1 cellular context compared by ENCODE assay signal in the genomic region with DNA sequence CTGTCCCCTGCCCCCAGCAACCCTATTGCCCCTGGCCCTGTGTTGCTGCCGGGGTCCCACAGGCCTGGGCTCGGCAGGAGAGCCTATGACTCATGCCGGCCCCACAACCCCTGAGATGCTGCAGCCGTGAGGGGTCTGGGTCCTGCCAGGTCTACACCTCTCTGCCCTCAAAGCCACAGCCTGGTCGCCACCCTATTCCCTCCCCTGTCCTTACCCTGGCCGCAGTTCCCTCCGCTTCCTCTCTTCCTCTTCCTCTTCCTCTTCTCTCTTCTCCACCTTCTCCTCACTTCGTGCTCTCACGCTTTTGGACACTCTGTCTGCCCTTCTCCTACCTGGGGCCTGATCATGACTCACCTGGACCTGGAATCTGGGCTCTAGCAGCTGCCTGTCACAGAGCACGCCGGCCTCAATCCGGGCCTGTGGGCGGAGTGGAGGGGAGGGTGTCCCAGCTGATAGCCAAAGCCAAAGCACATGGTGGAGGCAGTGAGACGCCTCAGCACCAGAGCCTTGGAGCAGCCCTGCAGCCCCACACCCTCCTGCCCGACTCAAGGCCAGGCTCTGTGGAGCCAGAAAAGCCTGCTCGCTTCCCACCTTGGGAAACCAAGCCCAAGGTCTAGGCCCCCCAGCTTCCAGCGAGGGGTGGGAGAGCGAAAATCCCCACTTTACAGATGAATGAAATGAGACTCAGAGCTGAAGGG.
TF ChIP-seq lines count a peak whose summit lies in the region.

No MANE protein-coding gene starts in this region.

TF ChIP-seq in HCT116, 20 proteins besides CTCF, POLR2A, EP300 and RAD21 (continued from another document):
- TF ChIP-seq, protein P1, sequence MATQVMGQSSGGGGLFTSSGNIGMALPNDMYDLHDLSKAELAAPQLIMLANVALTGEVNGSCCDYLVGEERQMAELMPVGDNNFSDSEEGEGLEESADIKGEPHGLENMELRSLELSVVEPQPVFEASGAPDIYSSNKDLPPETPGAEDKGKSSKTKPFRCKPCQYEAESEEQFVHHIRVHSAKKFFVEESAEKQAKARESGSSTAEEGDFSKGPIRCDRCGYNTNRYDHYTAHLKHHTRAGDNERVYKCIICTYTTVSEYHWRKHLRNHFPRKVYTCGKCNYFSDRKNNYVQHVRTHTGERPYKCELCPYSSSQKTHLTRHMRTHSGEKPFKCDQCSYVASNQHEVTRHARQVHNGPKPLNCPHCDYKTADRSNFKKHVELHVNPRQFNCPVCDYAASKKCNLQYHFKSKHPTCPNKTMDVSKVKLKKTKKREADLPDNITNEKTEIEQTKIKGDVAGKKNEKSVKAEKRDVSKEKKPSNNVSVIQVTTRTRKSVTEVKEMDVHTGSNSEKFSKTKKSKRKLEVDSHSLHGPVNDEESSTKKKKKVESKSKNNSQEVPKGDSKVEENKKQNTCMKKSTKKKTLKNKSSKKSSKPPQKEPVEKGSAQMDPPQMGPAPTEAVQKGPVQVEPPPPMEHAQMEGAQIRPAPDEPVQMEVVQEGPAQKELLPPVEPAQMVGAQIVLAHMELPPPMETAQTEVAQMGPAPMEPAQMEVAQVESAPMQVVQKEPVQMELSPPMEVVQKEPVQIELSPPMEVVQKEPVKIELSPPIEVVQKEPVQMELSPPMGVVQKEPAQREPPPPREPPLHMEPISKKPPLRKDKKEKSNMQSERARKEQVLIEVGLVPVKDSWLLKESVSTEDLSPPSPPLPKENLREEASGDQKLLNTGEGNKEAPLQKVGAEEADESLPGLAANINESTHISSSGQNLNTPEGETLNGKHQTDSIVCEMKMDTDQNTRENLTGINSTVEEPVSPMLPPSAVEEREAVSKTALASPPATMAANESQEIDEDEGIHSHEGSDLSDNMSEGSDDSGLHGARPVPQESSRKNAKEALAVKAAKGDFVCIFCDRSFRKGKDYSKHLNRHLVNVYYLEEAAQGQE (IDR thresholded peaks at IDR 0.05; ENCODE audit: low read depth), result no peak
- TF ChIP-seq ELF1 (IDR thresholded peaks at IDR 0.05; ENCODE audit: borderline replicate concordance, low read depth), result no peak
- no peak for TF ChIP-seq ZFX (IDR thresholded peaks at IDR 0.05)
- no peak for TF ChIP-seq FOSL1 (IDR thresholded peaks at IDR 0.05; ENCODE audit: low read depth)
- TF ChIP-seq CEBPB (IDR thresholded peaks at IDR 0.05; ENCODE audit: low read depth), result no peak
- TF ChIP-seq ZNF274 (IDR thresholded peaks at IDR 0.05; ENCODE audit: low read depth, low read length), result no peak
- no peak for TF ChIP-seq POLR2AphosphoS5 (IDR thresholded peaks at IDR 0.05; ENCODE audit: low read depth, low read length)
- TF ChIP-seq CBX3 (IDR thresholded peaks at IDR 0.05; ENCODE audit: low read depth), result no peak
- no peak for TF ChIP-seq YY1 (IDR thresholded peaks at IDR 0.05; ENCODE audit: extremely low read depth, insufficient replicate concordance, low read depth, low read length)
- TF ChIP-seq, protein P2, sequence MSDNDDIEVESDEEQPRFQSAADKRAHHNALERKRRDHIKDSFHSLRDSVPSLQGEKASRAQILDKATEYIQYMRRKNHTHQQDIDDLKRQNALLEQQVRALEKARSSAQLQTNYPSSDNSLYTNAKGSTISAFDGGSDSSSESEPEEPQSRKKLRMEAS (IDR thresholded peaks at IDR 0.05), result no peak; the same call in 1 of the 2 replicates
- TF ChIP-seq SP1 (IDR thresholded peaks at IDR 0.05; ENCODE audit: low read depth), result no peak
- TF ChIP-seq SIN3A (IDR thresholded peaks at IDR 0.05; ENCODE audit: low read depth), result no peak
- TF ChIP-seq, protein P3, sequence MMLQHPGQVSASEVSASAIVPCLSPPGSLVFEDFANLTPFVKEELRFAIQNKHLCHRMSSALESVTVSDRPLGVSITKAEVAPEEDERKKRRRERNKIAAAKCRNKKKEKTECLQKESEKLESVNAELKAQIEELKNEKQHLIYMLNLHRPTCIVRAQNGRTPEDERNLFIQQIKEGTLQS (IDR thresholded peaks at IDR 0.05), result no peak
- TF ChIP-seq TCF7L2 (IDR thresholded peaks at IDR 0.05; ENCODE audit: borderline replicate concordance, extremely low read depth, insufficient read depth, insufficient read length), result no peak
- TF ChIP-seq EGR1 (IDR thresholded peaks at IDR 0.05; ENCODE audit: low read depth), result no peak
- TF ChIP-seq JUND (IDR thresholded peaks at IDR 0.05), result no peak
- TF ChIP-seq EZH2phosphoT487 (IDR thresholded peaks at IDR 0.05; ENCODE audit: borderline replicate concordance), result no peak
